1 cellular context compared by ENCODE assay signal in the genomic region with DNA sequence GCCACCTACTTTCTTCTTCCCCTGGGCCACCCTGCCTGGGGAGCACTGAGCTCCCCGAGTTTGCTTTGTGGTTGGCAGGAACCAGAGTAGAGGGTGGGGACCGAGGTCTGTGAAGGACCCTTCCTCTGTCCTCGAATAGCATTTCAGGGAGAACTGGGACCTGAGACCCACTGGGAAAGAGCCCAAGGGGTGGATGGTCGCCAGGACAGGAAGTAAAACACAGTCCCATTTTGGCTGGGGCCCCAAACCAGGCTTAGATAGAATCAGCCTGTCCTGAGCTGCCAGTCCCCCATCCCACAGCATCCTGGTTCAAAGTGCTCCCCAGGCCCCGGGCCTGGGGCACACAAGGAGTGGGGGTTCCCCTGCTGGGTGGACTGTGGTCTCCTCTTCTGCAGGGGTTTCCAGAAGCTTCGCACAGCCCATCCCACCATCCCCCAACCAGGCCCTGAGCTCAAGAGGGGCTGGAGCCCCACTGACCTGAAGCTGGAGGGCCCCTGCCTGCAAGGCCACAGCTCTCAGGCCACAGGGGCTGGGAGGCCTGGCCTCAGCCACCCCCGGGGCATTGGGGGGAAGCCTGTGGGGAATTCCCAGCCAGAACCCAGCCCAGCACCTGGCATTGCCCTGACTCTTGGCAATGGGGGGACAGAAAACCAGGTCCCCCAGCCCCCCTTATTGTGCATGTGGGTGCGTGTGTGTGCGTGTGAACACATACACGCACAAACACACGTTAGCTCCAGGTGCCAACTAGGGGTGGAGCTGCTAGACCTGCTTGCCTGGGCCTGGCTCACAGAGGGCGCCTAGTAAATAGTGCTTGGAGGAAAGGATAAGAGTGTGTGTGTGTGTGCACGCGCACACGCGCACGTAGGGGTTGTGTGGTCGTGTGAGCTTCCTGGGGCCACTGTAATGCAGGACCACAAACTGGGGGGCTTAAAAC.
TF ChIP-seq lines count a peak whose summit lies in the region.

No MANE protein-coding gene starts in this region.

TF ChIP-seq in HepG2, 621 proteins besides CTCF, POLR2A, EP300 and RAD21 (continued from another document and continues in another):
- TF ChIP-seq DNMT1 (CRISPR knock-in tag; IDR thresholded peaks at IDR 0.05) = 0 out of 2 replicates have a peak, but pooled peaks have one; percentile 49
- TF ChIP-seq, protein P1, sequence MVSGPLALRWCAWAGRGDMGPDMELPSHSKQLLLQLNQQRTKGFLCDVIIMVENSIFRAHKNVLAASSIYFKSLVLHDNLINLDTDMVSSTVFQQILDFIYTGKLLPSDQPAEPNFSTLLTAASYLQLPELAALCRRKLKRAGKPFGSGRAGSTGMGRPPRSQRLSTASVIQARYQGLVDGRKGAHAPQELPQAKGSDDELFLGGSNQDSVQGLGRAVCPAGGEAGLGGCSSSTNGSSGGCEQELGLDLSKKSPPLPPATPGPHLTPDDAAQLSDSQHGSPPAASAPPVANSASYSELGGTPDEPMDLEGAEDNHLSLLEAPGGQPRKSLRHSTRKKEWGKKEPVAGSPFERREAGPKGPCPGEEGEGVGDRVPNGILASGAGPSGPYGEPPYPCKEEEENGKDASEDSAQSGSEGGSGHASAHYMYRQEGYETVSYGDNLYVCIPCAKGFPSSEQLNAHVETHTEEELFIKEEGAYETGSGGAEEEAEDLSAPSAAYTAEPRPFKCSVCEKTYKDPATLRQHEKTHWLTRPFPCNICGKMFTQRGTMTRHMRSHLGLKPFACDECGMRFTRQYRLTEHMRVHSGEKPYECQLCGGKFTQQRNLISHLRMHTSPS (CRISPR knock-in tag; IDR thresholded peaks at IDR 0.05; ENCODE audit: low read depth) = peak; percentile 78; the same call in 1 of the 2 replicates
- TF ChIP-seq NFE2L2 (IDR thresholded peaks at IDR 0.05; ENCODE audit: low read length) = no peak
- TF ChIP-seq ZNF225 (CRISPR knock-in tag; IDR thresholded peaks at IDR 0.05) = no peak
- TF ChIP-seq, protein P2, sequence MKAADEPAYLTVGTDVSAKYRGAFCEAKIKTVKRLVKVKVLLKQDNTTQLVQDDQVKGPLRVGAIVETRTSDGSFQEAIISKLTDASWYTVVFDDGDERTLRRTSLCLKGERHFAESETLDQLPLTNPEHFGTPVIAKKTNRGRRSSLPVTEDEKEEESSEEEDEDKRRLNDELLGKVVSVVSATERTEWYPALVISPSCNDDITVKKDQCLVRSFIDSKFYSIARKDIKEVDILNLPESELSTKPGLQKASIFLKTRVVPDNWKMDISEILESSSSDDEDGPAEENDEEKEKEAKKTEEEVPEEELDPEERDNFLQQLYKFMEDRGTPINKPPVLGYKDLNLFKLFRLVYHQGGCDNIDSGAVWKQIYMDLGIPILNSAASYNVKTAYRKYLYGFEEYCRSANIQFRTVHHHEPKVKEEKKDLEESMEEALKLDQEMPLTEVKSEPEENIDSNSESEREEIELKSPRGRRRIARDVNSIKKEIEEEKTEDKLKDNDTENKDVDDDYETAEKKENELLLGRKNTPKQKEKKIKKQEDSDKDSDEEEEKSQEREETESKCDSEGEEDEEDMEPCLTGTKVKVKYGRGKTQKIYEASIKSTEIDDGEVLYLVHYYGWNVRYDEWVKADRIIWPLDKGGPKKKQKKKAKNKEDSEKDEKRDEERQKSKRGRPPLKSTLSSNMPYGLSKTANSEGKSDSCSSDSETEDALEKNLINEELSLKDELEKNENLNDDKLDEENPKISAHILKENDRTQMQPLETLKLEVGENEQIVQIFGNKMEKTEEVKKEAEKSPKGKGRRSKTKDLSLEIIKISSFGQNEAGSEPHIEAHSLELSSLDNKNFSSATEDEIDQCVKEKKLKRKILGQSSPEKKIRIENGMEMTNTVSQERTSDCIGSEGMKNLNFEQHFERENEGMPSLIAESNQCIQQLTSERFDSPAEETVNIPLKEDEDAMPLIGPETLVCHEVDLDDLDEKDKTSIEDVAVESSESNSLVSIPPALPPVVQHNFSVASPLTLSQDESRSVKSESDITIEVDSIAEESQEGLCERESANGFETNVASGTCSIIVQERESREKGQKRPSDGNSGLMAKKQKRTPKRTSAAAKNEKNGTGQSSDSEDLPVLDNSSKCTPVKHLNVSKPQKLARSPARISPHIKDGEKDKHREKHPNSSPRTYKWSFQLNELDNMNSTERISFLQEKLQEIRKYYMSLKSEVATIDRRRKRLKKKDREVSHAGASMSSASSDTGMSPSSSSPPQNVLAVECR (CRISPR knock-in tag; IDR thresholded peaks at IDR 0.05; ENCODE audit: borderline replicate concordance) = peak; percentile 9; the same call in 1 of the 2 replicates
- TF ChIP-seq SMYD3 (CRISPR knock-in tag; IDR thresholded peaks at IDR 0.05) = peak; percentile 66; the same call in 1 of the 2 replicates
- TF ChIP-seq SNRNP70 (IDR thresholded peaks at IDR 0.05; ENCODE audit: low read depth, low read length) = no peak
- TF ChIP-seq ZNF564 (CRISPR knock-in tag; IDR thresholded peaks at IDR 0.05) = no peak
- peak; percentile 31; the same call in 1 of the 2 replicates for TF ChIP-seq ZNF292 (CRISPR knock-in tag; IDR thresholded peaks at IDR 0.05; ENCODE audit: borderline replicate concordance, low read depth)
- TF ChIP-seq ZNF264 (CRISPR knock-in tag; IDR thresholded peaks at IDR 0.05) = peak; percentile 28; the same call in 1 of the 2 replicates
- TF ChIP-seq EED (CRISPR knock-in tag; IDR thresholded peaks at IDR 0.05) = no peak
- TF ChIP-seq, protein P3, sequence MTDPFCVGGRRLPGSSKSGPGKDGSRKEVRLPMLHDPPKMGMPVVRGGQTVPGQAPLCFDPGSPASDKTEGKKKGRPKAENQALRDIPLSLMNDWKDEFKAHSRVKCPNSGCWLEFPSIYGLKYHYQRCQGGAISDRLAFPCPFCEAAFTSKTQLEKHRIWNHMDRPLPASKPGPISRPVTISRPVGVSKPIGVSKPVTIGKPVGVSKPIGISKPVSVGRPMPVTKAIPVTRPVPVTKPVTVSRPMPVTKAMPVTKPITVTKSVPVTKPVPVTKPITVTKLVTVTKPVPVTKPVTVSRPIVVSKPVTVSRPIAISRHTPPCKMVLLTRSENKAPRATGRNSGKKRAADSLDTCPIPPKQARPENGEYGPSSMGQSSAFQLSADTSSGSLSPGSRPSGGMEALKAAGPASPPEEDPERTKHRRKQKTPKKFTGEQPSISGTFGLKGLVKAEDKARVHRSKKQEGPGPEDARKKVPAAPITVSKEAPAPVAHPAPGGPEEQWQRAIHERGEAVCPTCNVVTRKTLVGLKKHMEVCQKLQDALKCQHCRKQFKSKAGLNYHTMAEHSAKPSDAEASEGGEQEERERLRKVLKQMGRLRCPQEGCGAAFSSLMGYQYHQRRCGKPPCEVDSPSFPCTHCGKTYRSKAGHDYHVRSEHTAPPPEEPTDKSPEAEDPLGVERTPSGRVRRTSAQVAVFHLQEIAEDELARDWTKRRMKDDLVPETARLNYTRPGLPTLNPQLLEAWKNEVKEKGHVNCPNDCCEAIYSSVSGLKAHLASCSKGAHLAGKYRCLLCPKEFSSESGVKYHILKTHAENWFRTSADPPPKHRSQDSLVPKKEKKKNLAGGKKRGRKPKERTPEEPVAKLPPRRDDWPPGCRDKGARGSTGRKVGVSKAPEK (CRISPR knock-in tag; IDR thresholded peaks at IDR 0.05; ENCODE audit: borderline replicate concordance) = no peak
- TF ChIP-seq ZNF792 (CRISPR knock-in tag; IDR thresholded peaks at IDR 0.05) = no peak
- TF ChIP-seq SMARCE1 (IDR thresholded peaks at IDR 0.05; ENCODE audit: borderline replicate concordance) = no peak
- TF ChIP-seq ZNF614 (CRISPR knock-in tag; IDR thresholded peaks at IDR 0.05; ENCODE audit: borderline replicate concordance) = no peak
- peak; percentile 50; the same call in 1 of the 2 replicates for TF ChIP-seq SIN3A (IDR thresholded peaks at IDR 0.05; ENCODE audit: borderline replicate concordance, low read depth, low read length)
- TF ChIP-seq, protein P4, sequence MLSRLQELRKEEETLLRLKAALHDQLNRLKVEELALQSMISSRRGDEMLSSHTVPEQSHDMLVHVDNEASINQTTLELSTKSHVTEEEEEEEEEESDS (CRISPR knock-in tag; IDR thresholded peaks at IDR 0.05; ENCODE audit: borderline replicate concordance) = no peak
- no peak for TF ChIP-seq NFIB (CRISPR knock-in tag; IDR thresholded peaks at IDR 0.05; ENCODE audit: borderline replicate concordance)
- TF ChIP-seq, protein P5, sequence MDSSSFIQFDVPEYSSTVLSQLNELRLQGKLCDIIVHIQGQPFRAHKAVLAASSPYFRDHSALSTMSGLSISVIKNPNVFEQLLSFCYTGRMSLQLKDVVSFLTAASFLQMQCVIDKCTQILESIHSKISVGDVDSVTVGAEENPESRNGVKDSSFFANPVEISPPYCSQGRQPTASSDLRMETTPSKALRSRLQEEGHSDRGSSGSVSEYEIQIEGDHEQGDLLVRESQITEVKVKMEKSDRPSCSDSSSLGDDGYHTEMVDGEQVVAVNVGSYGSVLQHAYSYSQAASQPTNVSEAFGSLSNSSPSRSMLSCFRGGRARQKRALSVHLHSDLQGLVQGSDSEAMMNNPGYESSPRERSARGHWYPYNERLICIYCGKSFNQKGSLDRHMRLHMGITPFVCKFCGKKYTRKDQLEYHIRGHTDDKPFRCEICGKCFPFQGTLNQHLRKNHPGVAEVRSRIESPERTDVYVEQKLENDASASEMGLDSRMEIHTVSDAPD (CRISPR knock-in tag; IDR thresholded peaks at IDR 0.05) = peak; percentile 77; the same call in 1 of the 2 replicates
- TF ChIP-seq SRSF1 (optimal IDR thresholded peaks at IDR 0.05; ENCODE audit: low read depth, low read length) = no peak
- TF ChIP-seq, protein P6, sequence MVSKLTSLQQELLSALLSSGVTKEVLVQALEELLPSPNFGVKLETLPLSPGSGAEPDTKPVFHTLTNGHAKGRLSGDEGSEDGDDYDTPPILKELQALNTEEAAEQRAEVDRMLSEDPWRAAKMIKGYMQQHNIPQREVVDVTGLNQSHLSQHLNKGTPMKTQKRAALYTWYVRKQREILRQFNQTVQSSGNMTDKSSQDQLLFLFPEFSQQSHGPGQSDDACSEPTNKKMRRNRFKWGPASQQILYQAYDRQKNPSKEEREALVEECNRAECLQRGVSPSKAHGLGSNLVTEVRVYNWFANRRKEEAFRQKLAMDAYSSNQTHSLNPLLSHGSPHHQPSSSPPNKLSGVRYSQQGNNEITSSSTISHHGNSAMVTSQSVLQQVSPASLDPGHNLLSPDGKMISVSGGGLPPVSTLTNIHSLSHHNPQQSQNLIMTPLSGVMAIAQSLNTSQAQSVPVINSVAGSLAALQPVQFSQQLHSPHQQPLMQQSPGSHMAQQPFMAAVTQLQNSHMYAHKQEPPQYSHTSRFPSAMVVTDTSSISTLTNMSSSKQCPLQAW (CRISPR knock-in tag; IDR thresholded peaks at IDR 0.05) = peak; percentile 49; the same call in 1 of the 2 replicates
- TF ChIP-seq ZFAT (CRISPR knock-in tag; conservative IDR thresholded peaks at IDR 0.05) = no peak
- peak; percentile 61; the same call in 1 of the 2 replicates for TF ChIP-seq HIVEP1 (CRISPR knock-in tag; IDR thresholded peaks at IDR 0.05)
- TF ChIP-seq ZMYM2 (CRISPR knock-in tag; IDR thresholded peaks at IDR 0.05) = 0 out of 2 replicates have a peak, but pooled peaks have one; percentile 39
- TF ChIP-seq EHMT2 (IDR thresholded peaks at IDR 0.05; ENCODE audit: borderline replicate concordance, low read depth, low read length) = no peak
- no peak for TF ChIP-seq GTF2F1 (IDR thresholded peaks at IDR 0.05; ENCODE audit: low read length)
- TF ChIP-seq GABPA (IDR thresholded peaks at IDR 0.05; ENCODE audit: low read depth, low read length) = no peak
- TF ChIP-seq GABPA (CRISPR knock-in tag; IDR thresholded peaks at IDR 0.05; ENCODE audit: low read depth) = no peak
- no peak for TF ChIP-seq ZNF232 (CRISPR knock-in tag; IDR thresholded peaks at IDR 0.05; ENCODE audit: borderline replicate concordance)
- no peak; the same call in 1 of the 2 replicates for TF ChIP-seq RXRB (CRISPR knock-in tag; IDR thresholded peaks at IDR 0.05; ENCODE audit: borderline replicate concordance)
- no peak for TF ChIP-seq ZNF839 (CRISPR knock-in tag; IDR thresholded peaks at IDR 0.05; ENCODE audit: borderline replicate concordance)
- TF ChIP-seq PHF21A (CRISPR knock-in tag; IDR thresholded peaks at IDR 0.05) = peak; percentile 28; the same call in 1 of the 2 replicates
- TF ChIP-seq RBFOX2 (IDR thresholded peaks at IDR 0.05; ENCODE audit: low read depth, low read length) = no peak
- peak; percentile 76; the same call in 1 of the 2 replicates for TF ChIP-seq ZFP36L1 (CRISPR knock-in tag; IDR thresholded peaks at IDR 0.05)
- TF ChIP-seq ZNF329 (CRISPR knock-in tag; IDR thresholded peaks at IDR 0.05; ENCODE audit: low read depth) = peak; percentile 95
- TF ChIP-seq, protein P7, sequence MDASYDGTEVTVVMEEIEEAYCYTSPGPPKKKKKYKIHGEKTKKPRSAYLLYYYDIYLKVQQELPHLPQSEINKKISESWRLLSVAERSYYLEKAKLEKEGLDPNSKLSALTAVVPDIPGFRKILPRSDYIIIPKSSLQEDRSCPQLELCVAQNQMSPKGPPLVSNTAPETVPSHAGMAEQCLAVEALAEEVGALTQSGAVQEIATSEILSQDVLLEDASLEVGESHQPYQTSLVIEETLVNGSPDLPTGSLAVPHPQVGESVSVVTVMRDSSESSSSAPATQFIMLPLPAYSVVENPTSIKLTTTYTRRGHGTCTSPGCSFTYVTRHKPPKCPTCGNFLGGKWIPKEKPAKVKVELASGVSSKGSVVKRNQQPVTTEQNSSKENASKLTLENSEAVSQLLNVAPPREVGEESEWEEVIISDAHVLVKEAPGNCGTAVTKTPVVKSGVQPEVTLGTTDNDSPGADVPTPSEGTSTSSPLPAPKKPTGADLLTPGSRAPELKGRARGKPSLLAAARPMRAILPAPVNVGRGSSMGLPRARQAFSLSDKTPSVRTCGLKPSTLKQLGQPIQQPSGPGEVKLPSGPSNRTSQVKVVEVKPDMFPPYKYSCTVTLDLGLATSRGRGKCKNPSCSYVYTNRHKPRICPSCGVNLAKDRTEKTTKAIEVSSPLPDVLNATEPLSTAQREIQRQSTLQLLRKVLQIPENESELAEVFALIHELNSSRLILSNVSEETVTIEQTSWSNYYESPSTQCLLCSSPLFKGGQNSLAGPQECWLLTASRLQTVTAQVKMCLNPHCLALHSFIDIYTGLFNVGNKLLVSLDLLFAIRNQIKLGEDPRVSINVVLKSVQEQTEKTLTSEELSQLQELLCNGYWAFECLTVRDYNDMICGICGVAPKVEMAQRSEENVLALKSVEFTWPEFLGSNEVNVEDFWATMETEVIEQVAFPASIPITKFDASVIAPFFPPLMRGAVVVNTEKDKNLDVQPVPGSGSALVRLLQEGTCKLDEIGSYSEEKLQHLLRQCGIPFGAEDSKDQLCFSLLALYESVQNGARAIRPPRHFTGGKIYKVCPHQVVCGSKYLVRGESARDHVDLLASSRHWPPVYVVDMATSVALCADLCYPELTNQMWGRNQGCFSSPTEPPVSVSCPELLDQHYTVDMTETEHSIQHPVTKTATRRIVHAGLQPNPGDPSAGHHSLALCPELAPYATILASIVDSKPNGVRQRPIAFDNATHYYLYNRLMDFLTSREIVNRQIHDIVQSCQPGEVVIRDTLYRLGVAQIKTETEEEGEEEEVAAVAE (CRISPR knock-in tag; IDR thresholded peaks at IDR 0.05; ENCODE audit: borderline replicate concordance) = no peak
- TF ChIP-seq TBL1XR1 (IDR thresholded peaks at IDR 0.05; ENCODE audit: borderline replicate concordance, low read length, partially characterized antibody) = no peak
- no peak for TF ChIP-seq ZNF24 (IDR thresholded peaks at IDR 0.05)
